In the genomic region with DNA sequence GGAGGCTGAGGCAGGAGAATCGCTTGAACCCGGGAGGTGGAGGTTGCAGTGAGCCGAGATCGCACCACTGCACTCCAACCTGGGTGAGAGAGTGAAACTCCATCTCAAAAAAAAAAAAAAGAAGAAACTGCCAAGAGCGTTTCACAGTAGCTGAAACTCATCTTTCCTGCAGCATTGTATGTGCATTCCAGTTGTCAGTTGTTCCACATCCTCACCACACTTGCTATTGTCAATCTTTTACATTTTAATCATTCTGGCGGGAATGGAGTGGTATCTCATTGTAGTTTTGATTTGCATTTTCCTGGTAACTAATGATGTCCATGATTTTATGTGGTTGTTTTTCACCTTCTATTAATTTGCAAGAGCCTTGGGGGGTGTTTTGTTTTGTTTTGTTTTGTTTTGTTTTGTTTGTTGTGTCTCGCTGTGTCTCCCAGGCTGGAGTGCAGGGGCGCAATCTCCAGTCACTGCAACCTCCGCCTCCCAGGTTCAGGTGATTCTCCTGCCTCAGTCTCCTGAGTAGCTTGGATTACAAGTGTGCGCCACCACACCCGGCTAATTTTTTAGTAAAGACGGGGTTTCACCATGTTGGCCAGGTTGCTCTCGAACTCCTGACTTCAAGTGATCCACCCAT, we compare ENCODE assay signal across 24 cellular contexts.
"Had no signal": no experiment of that assay in that cellular context is flagged by ENCODE, and none has a peak within 500 bp of the region (broad histone marks: within the 10 kb centered on the region; RNA-seq: fewer than 3 reads in every experiment).

No MANE protein-coding gene starts in this region.

- H3K4me1 ChIP-seq: Peyer's patch, SJSA1 had no signal

- H3K27ac Mint-ChIP-seq: activated CD8-positive, alpha-beta memory T cell treated with anti-CD3 and anti-CD28 coated beads, Interleukin-2, amount 10 ng/mL, durations not matched to agents 7 days and 5 days; activated naive CD4-positive, alpha-beta T cell treated with anti-CD3 and anti-CD28 coated beads for 36 hours; activated naive CD8-positive, alpha-beta T cell; activated T-cell treated with anti-CD3 and anti-CD28 coated beads, Interleukin-2, amount 50 U/mL, for 24 hours; activated T-helper 1 cell treated with anti-CD3 and anti-CD28 coated beads, Interleukin-12 subunit alpha, Interleukin-12 subunit beta, Interleukin-2, Interleukin-4 antibody, amounts not matched to agents 30 ng/mL and 10 ng/mL and 1 ng/mL, durations not matched to agents 14 hours and 24 hours and 36 hours; T-helper 1 cell treated with Interleukin-12 subunit alpha and Interleukin-12 subunit beta and Interleukin-4 antibody, amounts not matched to agents 30 μg/mL and 1 μg/mL, for 36 hours had no signal

- H3K27ac ChIP-seq: brain microvascular endothelial cell, cardiac muscle cell, Peyer's patch, RWPE1, SJSA1 had no signal

- H3K4me3 Mint-ChIP-seq: activated CD8-positive, alpha-beta memory T cell treated with anti-CD3 and anti-CD28 coated beads, Interleukin-2, amount 10 ng/mL, durations not matched to agents 7 days and 5 days; activated naive CD4-positive, alpha-beta T cell treated with anti-CD3 and anti-CD28 coated beads for 36 hours; activated naive CD8-positive, alpha-beta T cell; activated T-cell treated with anti-CD3 and anti-CD28 coated beads, Interleukin-2, amount 50 U/mL, for 24 hours; activated T-helper 1 cell treated with anti-CD3 and anti-CD28 coated beads, Interleukin-12 subunit alpha, Interleukin-12 subunit beta, Interleukin-2, Interleukin-4 antibody, amounts not matched to agents 30 ng/mL and 10 ng/mL and 1 ng/mL, durations not matched to agents 14 hours and 24 hours and 36 hours; T-helper 1 cell treated with Interleukin-12 subunit alpha and Interleukin-12 subunit beta and Interleukin-4 antibody, amounts not matched to agents 30 μg/mL and 1 μg/mL, for 36 hours had no signal

- H3K4me1 Mint-ChIP-seq: activated CD8-positive, alpha-beta memory T cell treated with anti-CD3 and anti-CD28 coated beads, Interleukin-2, amount 10 ng/mL, durations not matched to agents 7 days and 5 days had no signal

- H3K27me3 Mint-ChIP-seq: activated naive CD8-positive, alpha-beta T cell; activated T-cell treated with anti-CD3 and anti-CD28 coated beads, Interleukin-2, amount 50 U/mL, for 24 hours had no signal

- H3K27me3 ChIP-seq: brain microvascular endothelial cell, cardiac muscle cell, Peyer's patch, SJSA1 had no signal

- H3K9me3 Mint-ChIP-seq: activated naive CD4-positive, alpha-beta T cell treated with anti-CD3 and anti-CD28 coated beads for 36 hours; activated T-cell treated with anti-CD3 and anti-CD28 coated beads, Interleukin-2, amount 50 U/mL, for 24 hours; activated T-helper 1 cell treated with anti-CD3 and anti-CD28 coated beads, Interleukin-12 subunit alpha, Interleukin-12 subunit beta, Interleukin-2, Interleukin-4 antibody, amounts not matched to agents 30 ng/mL and 10 ng/mL and 1 ng/mL, durations not matched to agents 14 hours and 24 hours and 36 hours; T-helper 1 cell treated with Interleukin-12 subunit alpha and Interleukin-12 subunit beta and Interleukin-4 antibody, amounts not matched to agents 30 μg/mL and 1 μg/mL, for 36 hours had no signal

- H3K9me3 ChIP-seq: Peyer's patch, SJSA1 had no signal

- H3K4me3 ChIP-seq: cardiac muscle cell, Peyer's patch, SJSA1 had no signal

- H3K36me3 ChIP-seq: brain microvascular endothelial cell, cardiac muscle cell, Peyer's patch, SJSA1 had no signal

- DNase-seq: activated CD4-positive, alpha-beta T cell treated with anti-CD3 and anti-CD28 coated beads for 48 hours; activated CD4-positive, alpha-beta T cell treated with anti-CD3 and anti-CD28 coated beads, Interleukin-2, amount 50 U/mL, for 4 hours; activated CD4-positive, CD25-positive, alpha-beta regulatory T cell treated with anti-CD3 and anti-CD28 coated beads, Interleukin-2, amount 50 U/mL, for 72 hours; activated CD8-positive, alpha-beta memory T cell treated with anti-CD3 and anti-CD28 coated beads, Interleukin-2, amount 10 ng/mL, durations not matched to agents 7 days and 5 days; activated gamma-delta T cell; activated naive CD4-positive, alpha-beta T cell treated with anti-CD3 and anti-CD28 coated beads for 36 hours; activated T-cell treated with anti-CD3 and anti-CD28 coated beads, Interleukin-2, amount 50 U/mL, for 24 hours; amygdala; brain microvascular endothelial cell; Karpas-422; NCI-H146; NCI-H187 treated with DMSO at 0.1 percent for 48 hours; NCI-H2081 treated with DMSO at 0.1 percent for 48 hours; NCI-H446; NCI-H524; Peyer's patch; Right ventricle myocardium superior had no signal

- ATAC-seq: activated CD8-positive, alpha-beta memory T cell treated with anti-CD3 and anti-CD28 coated beads, Interleukin-2, amount 10 ng/mL, durations not matched to agents 7 days and 5 days; SK-N-SH treated with all-trans-retinoic acid at 6 μM for 48 hours had no signal

- H3K36me3 Mint-ChIP-seq: activated naive CD8-positive, alpha-beta T cell had no signal
